Comparison of ENCODE assay signal across 11 cellular contexts in genomic region chr12:10701226-10701681, GRCh38. TPM values are rescaled to one million over a fixed set of nuclear protein-coding genes. Genes with fewer than 3 reads are reported as not detected.
DNase-seq lines count a peak whose midpoint lies in the region; ATAC-seq, FAIRE-seq and TF ChIP-seq lines count a peak whose summit lies in the region.
"Had no signal": no experiment of that assay in that cellular context is flagged by ENCODE, and none has a peak within 500 bp of the region (broad histone marks: within the 10 kb centered on the region; RNA-seq: fewer than 3 reads in every experiment).

No MANE protein-coding gene starts in this region.

- intact Hi-C loops in head of caudate nucleus (cut with DNase I): no loop called here

- H3K9me3 Mint-ChIP-seq in chondrocyte (ENCODE audit: low read depth): no peaks in the 10 kb centered on the region
- no peaks in the 10 kb centered on the region for H3K9me3 Mint-ChIP-seq in stimulated activated naive CD8-positive, alpha-beta T cell treated with anti-CD3 and anti-CD28 coated beads, Interleukin-15, amount 100 ng/mL, for 72 hours

- TF ChIP-seq CTCF in chondrocyte (IDR thresholded peaks at IDR 0.05): no peak

- H3K36me3 Mint-ChIP-seq in chondrocyte (ENCODE audit: low read depth): peaks cover 43% of the 10 kb centered on the region

- H3K4me1 Mint-ChIP-seq in chondrocyte (ENCODE audit: low read depth): peaks cover 7% of the 10 kb centered on the region
- H3K4me1 Mint-ChIP-seq in stimulated activated naive CD8-positive, alpha-beta T cell treated with anti-CD3 and anti-CD28 coated beads, Interleukin-15, amount 100 ng/mL, for 72 hours: peaks cover 16% of the 10 kb centered on the region

- H3K27ac Mint-ChIP-seq in chondrocyte (ENCODE audit: unreplicated experiment): peak overlapping the region; percentile 27
- peak overlapping the region; percentile 13 to 37 for H3K27ac Mint-ChIP-seq in stimulated activated naive CD8-positive, alpha-beta T cell treated with anti-CD3 and anti-CD28 coated beads, Interleukin-15, amount 100 ng/mL, for 72 hours

- DNase-seq in activated T-cell treated with anti-CD3 and anti-CD28 coated beads for 24 hours (ENCODE audit: low read depth) (peak; percentile 35), chondrocyte (ENCODE audit: low spot score) (no peak), frontal cortex (ENCODE audit: low spot score in 2 of 2) (no peak), head of caudate nucleus (no peak)
- no peak for DNase-seq in activated T-cell treated with anti-CD3 and anti-CD28 coated beads, Interleukin-2, amount 50 U/mL, for 1 hour
- DNase-seq in stimulated activated naive CD8-positive, alpha-beta T cell treated with anti-CD3 and anti-CD28 coated beads, Interleukin-15, amount 100 ng/mL, for 72 hours: peak in 1 of 2 donors; percentile 24
- DNase-seq: PC-3 had no signal

- peak; percentile 71 for ATAC-seq in HG03520 (IDR thresholded peaks at IDR 0.05; ENCODE audit: unreplicated experiment)
- ATAC-seq in stimulated activated naive CD8-positive, alpha-beta T cell treated with anti-CD3 and anti-CD28 coated beads, Interleukin-15, amount 100 ng/mL, for 72 hours: peak; percentile 91
- no peak for ATAC-seq in HG03571 (IDR thresholded peaks at IDR 0.05; ENCODE audit: unreplicated experiment)
- ATAC-seq: PC-3 had no signal

- no peak for FAIRE-seq in frontal cortex (lab: Jason Lieb, UNC)
- FAIRE-seq: A204.1, bronchial epithelial cell had no signal

- no peak overlapping the region for H3K4me3 Mint-ChIP-seq in chondrocyte (ENCODE audit: unreplicated experiment)
- H3K4me3 Mint-ChIP-seq in stimulated activated naive CD8-positive, alpha-beta T cell treated with anti-CD3 and anti-CD28 coated beads, Interleukin-15, amount 100 ng/mL, for 72 hours: peak overlapping the region in 1 of 2 donors; percentile 20

- no peaks in the 10 kb centered on the region for H3K27me3 Mint-ChIP-seq in chondrocyte (ENCODE audit: low read depth)
- no peaks in the 10 kb centered on the region for H3K27me3 Mint-ChIP-seq in stimulated activated naive CD8-positive, alpha-beta T cell treated with anti-CD3 and anti-CD28 coated beads, Interleukin-15, amount 100 ng/mL, for 72 hours

RNA-seq across cellular contexts. Expression of gene YBX3, which starts 21.9 kb away (rescaled TPM):
- total RNA-seq in chondrocyte (249 to 281 TPM (median 267 TPM) in 3 replicates), frontal cortex (6.9 TPM)

RNA-seq across cellular contexts. Expression of gene STYK1, which starts 27.4 kb away (rescaled TPM):
- total RNA-seq in chondrocyte: 0.12 to 0.31 TPM (median 0.15 TPM) in 3 replicates
- 2.9 TPM for total RNA-seq in frontal cortex

Comparison
In these comparisons a context has a peak if more than half of its experiments do, and no peak if none do; other contexts are left out.
1. RNA of gene YBX3, which starts 21.9 kb away (total RNA-seq): 249 to 281 TPM in chondrocyte; 6.9 TPM in frontal cortex (single experiment); every median in the first group is over 10 times any median in the second.